ENCODE assay signal across 11 cellular contexts in genomic region chr1:199279872-199280649, GRCh38.
DNase-seq lines count a peak whose midpoint lies in the region; ATAC-seq, FAIRE-seq and TF ChIP-seq lines count a peak whose summit lies in the region.
"Had no signal": no experiment of that assay in that cellular context is flagged by ENCODE, and none has a peak within 500 bp of the region (broad histone marks: within the 10 kb centered on the region; RNA-seq: fewer than 3 reads in every experiment).

No MANE protein-coding gene starts in this region.

- TF ChIP-seq CTCF in foreskin keratinocyte (conservative IDR thresholded peaks at IDR 0.05): peak; percentile 7
- no peak for TF ChIP-seq CTCF in heart left ventricle (IDR thresholded peaks at IDR 0.05)
- TF ChIP-seq CTCF in sigmoid colon (IDR thresholded peaks at IDR 0.05): no peak

- TF ChIP-seq POLR2A in GM12891 (IDR thresholded peaks at IDR 0.05; ENCODE audit: low read depth, low read length) (no peak), heart left ventricle (IDR thresholded peaks at IDR 0.05) (no peak), sigmoid colon (IDR thresholded peaks at IDR 0.05) (no peak)

- peak; percentile 75 for ATAC-seq in GM21717 (IDR thresholded peaks at IDR 0.05; ENCODE audit: unreplicated experiment)
- ATAC-seq in foreskin keratinocyte: peak; percentile 38
- ATAC-seq in heart left ventricle: no peak

- 87 to 92% (median 88%) methylated on average over 4 of the region's 4 CpGs for WGBS in heart left ventricle, 4 donors
- WGBS in sigmoid colon, 2 donors: 86 to 95% methylated on average over 4 of the region's 4 CpGs

- FAIRE-seq in GM12891 (lab: Jason Lieb, UNC): peak; percentile 31

- H3K9me3 ChIP-seq in heart left ventricle (no peaks in the 10 kb centered on the region), sigmoid colon (no peaks in the 10 kb centered on the region)

- H3K27me3 ChIP-seq in foreskin keratinocyte (no peaks in the 10 kb centered on the region), heart left ventricle (no peaks in the 10 kb centered on the region), sigmoid colon (no peaks in the 10 kb centered on the region)

- H3K27ac ChIP-seq in foreskin keratinocyte: no peak overlapping the region
- H3K27ac ChIP-seq in heart left ventricle: no peak overlapping the region
- H3K27ac ChIP-seq in sigmoid colon: no peak overlapping the region

- no peak for TF ChIP-seq EP300 in sigmoid colon (IDR thresholded peaks at IDR 0.05)

- no peaks in the 10 kb centered on the region for H3K36me3 ChIP-seq in heart left ventricle
- no peaks in the 10 kb centered on the region for H3K36me3 ChIP-seq in sigmoid colon

- no peaks in the 10 kb centered on the region for H3K4me1 ChIP-seq in foreskin keratinocyte
- H3K4me1 ChIP-seq in heart left ventricle: no peaks in the 10 kb centered on the region
- no peaks in the 10 kb centered on the region for H3K4me1 ChIP-seq in sigmoid colon

- no peak for DNase-seq in GM12891 (ENCODE audit: insufficient read length, low spot score)
- peak; percentile 78 for DNase-seq in LHCN-M2 (ENCODE audit: low read depth)
- DNase-seq in foreskin keratinocyte: no peak
- no peak for DNase-seq in NCI-H2107 (lab: John Stamatoyannopoulos, UW)
- DNase-seq in stimulated activated naive CD4-positive, alpha-beta T cell treated with Interleukin-2 at 50 U/mL for 16 hours (lab: John Stamatoyannopoulos, UW): no peak
- DNase-seq in heart left ventricle: no peak
- DNase-seq in sigmoid colon: no peak
- DNase-seq: amniotic stem cell, midbrain, T-helper 9 cell had no signal

- H3K4me3 ChIP-seq in heart left ventricle (no peak overlapping the region), sigmoid colon (no peak overlapping the region)

- intact Hi-C loops in heart left ventricle (cut with DNase I) (no loop called here), sigmoid colon (cut with DNase I) (no loop called here)

TF ChIP-seq in GM12891, 5 proteins besides CTCF, POLR2A, EP300 and RAD21:
- no peak for TF ChIP-seq SPI1 (IDR thresholded peaks at IDR 0.05; ENCODE audit: low read depth, low read length)
- no peak for TF ChIP-seq TAF1 (IDR thresholded peaks at IDR 0.05; ENCODE audit: low read depth, low read length)
- TF ChIP-seq POU2F2 (IDR thresholded peaks at IDR 0.05; ENCODE audit: low read depth, low read length): no peak
- no peak for TF ChIP-seq PAX5 (IDR thresholded peaks at IDR 0.05; ENCODE audit: insufficient read depth, low read length, severe bottlenecking)
- no peak for TF ChIP-seq POLR2AphosphoS5 (IDR thresholded peaks at IDR 0.05; ENCODE audit: low read depth, low read length)

Comparison
In these comparisons a context has a peak if more than half of its experiments do, and no peak if none do; other contexts are left out.
1. ATAC-seq: peak in GM21717 (single experiment) and foreskin keratinocyte (single experiment); none in heart left ventricle (0 of 4).